Comparison of ENCODE assay signal across 31 cellular contexts in genomic region chr6:158278015-158278414, GRCh38.
"Had no signal": no experiment of that assay in that cellular context is flagged by ENCODE, and none has a peak within 500 bp of the region (broad histone marks: within the 10 kb centered on the region; RNA-seq: fewer than 3 reads in every experiment).

No MANE protein-coding gene starts in this region.

- H3K4me3 Mint-ChIP-seq: endodermal cell; memory B cell; naive thymus-derived CD4-positive, alpha-beta T cell; neural crest cell; type B pancreatic cell had no signal

- H3K4me1 Mint-ChIP-seq: endodermal cell had no signal

- H3K9me3 ChIP-seq: gastrocnemius medialis, heart left ventricle, neutrophil, pancreas, stomach, testis, tibial artery had no signal

- ATAC-seq: esophagus mucosa; gastrocnemius medialis; heart left ventricle; left lobe of liver; naive thymus-derived CD4-positive, alpha-beta T cell; pancreas; sciatic nerve had no signal

- DNase-seq: caudate nucleus; cerebellar nuclear complex; cortex of kidney; effector CD4-positive, alpha-beta T cell; endodermal cell; foreskin fibroblast; gastrocnemius medialis; heart left ventricle; kidney; midbrain; naive thymus-derived CD4-positive, alpha-beta T cell; pancreas; stimulated activated CD4-positive, alpha-beta T cell treated with anti-CD3 and anti-CD28 coated beads, Interleukin-12 subunit alpha, Interleukin-12 subunit beta, amount 100 ng/mL, for 4 hours; stimulated activated CD4-positive, alpha-beta T cell treated with anti-CD3 and anti-CD28 coated beads, Interleukin-1b, Interleukin-23, amount 100 ng/mL, for 48 hours; stimulated activated CD4-positive, alpha-beta T cell treated with anti-CD3 and anti-CD28 coated beads, Interleukin-4, amount 100 ng/mL, for 1 hour; stimulated activated CD8-positive, alpha-beta memory T cell treated with anti-CD3 and anti-CD28 coated beads, Interleukin-4, amount 100 ng/mL, for 48 hours; stimulated activated naive CD4-positive, alpha-beta T cell treated with Interleukin-2 at 50 U/mL for 16 hours; stomach; testis; tibial artery had no signal

- H3K4me1 ChIP-seq: pancreas had no signal

- H3K36me3 ChIP-seq: gastrocnemius medialis, neutrophil, pancreas, stomach, tibial artery had no signal

- H3K27ac ChIP-seq: epithelial cell of prostate, gastrocnemius medialis, heart left ventricle, hepatocyte, neutrophil, pancreas, stomach, testis, tibial artery had no signal

- H3K27me3 Mint-ChIP-seq: memory B cell; naive thymus-derived CD4-positive, alpha-beta T cell; progenitor cell of endocrine pancreas; type B pancreatic cell had no signal

- H3K27me3 ChIP-seq: gastrocnemius medialis, heart left ventricle, hepatocyte, neutrophil, pancreas, stomach, testis, tibial artery had no signal

- H3K27ac Mint-ChIP-seq: endodermal cell, memory B cell, progenitor cell of endocrine pancreas, type B pancreatic cell had no signal

- H3K9me3 Mint-ChIP-seq: memory B cell, neural crest cell, type B pancreatic cell had no signal

- H3K4me3 ChIP-seq: gastrocnemius medialis, heart left ventricle, hepatocyte, pancreas, smooth muscle cell, stomach, testis, tibial artery had no signal
